Comparison of ENCODE assay signal across 16 cellular contexts in genomic region chrX:131791608-131792355, GRCh38.
DNase-seq lines count a peak whose midpoint lies in the region; TF ChIP-seq lines count a peak whose summit lies in the region.
"Had no signal": no experiment of that assay in that cellular context is flagged by ENCODE, and none has a peak within 500 bp of the region (broad histone marks: within the 10 kb centered on the region; RNA-seq: fewer than 3 reads in every experiment).

No MANE protein-coding gene starts in this region.

- H3K9me3 ChIP-seq in breast epithelium (no peaks in the 10 kb centered on the region), ovary (no peaks in the 10 kb centered on the region), esophagus muscularis mucosa (no peaks in the 10 kb centered on the region)
- H3K9me3 ChIP-seq: thoracic aorta had no signal

- intact Hi-C loops in breast epithelium (cut with DNase I; ENCODE audit: low total_unique reads): no loop called here
- intact Hi-C loops in ovary (cut with DNase I): no loop called here
- intact Hi-C loops in esophagus muscularis mucosa (cut with DNase I): no loop called here

- H3K27ac ChIP-seq in breast epithelium (peak overlapping the region; percentile 13 to 87), ovary (no peak overlapping the region), esophagus muscularis mucosa (replicated peaks in 1 of 4) (peak overlapping the region in 2 of 4 donors; percentile 15 to 81)
- H3K27ac ChIP-seq: thoracic aorta had no signal

- TF ChIP-seq EP300 in ovary (IDR thresholded peaks at IDR 0.05) (no peak), esophagus muscularis mucosa (IDR thresholded peaks at IDR 0.05) (no peak)

- TF ChIP-seq CTCF in GM06990 (IDR thresholded peaks at IDR 0.05; ENCODE audit: insufficient read depth, low read length, poor library complexity, severe bottlenecking) (no peak), breast epithelium (IDR thresholded peaks at IDR 0.05) (no peak), ovary (IDR thresholded peaks at IDR 0.05) (no peak), esophagus muscularis mucosa (IDR thresholded peaks at IDR 0.05) (no peak)

- H3K27me3 ChIP-seq in GM06990 (replicated peaks; ENCODE audit: control insufficient read depth, insufficient read depth, low read length): no peaks in the 10 kb centered on the region
- peaks cover 0 to 14% of the 10 kb centered on the region in 2 donors for H3K27me3 ChIP-seq in breast epithelium
- no peaks in the 10 kb centered on the region for H3K27me3 ChIP-seq in ovary
- H3K27me3 ChIP-seq in esophagus muscularis mucosa: no peaks in the 10 kb centered on the region

- DNase-seq in GM06990 (ENCODE audit: extremely low read depth, insufficient read length): no peak
- DNase-seq in NCI-H1105 treated with DMSO at 0.1 percent for 48 hours (lab: John Stamatoyannopoulos, UW): peak; percentile 29
- no peak for DNase-seq in breast epithelium (ENCODE audit: low spot score in 2 of 2)
- peak in 4 of 5 donors; percentile 40 to 54 (median 46) for DNase-seq in ovary
- no peak for DNase-seq in CD1c-positive myeloid dendritic cell (ENCODE audit: extremely low spot score)
- no peak for DNase-seq in RKO (ENCODE audit: low spot score)
- no peak for DNase-seq in A172 (ENCODE audit: low spot score)
- no peak for DNase-seq in esophagus muscularis mucosa (ENCODE audit: extremely low spot score)
- DNase-seq: activated effector memory CD4-positive, alpha-beta T cell treated with anti-CD3 and anti-CD28 coated beads, Interleukin-2, amount 50 U/mL, for 16 hours; Calu3; endodermal cell; glutamatergic neuron; NCI-H2029 treated with DMSO at 0.1 percent for 48 hours; nephron progenitor cell; NK-92 treated with Interleukin-12 subunit alpha and Interleukin-12 subunit beta, amount 100 ng/mL, for 24 hours had no signal

- H3K4me1 ChIP-seq in breast epithelium: no peaks in the 10 kb centered on the region
- no peaks in the 10 kb centered on the region for H3K4me1 ChIP-seq in ovary (ENCODE audit: insufficient read depth)
- H3K4me1 ChIP-seq in esophagus muscularis mucosa: peaks cover 0 to 18% (median 0%) of the 10 kb centered on the region in 4 donors

- H3K36me3 ChIP-seq in GM06990 (ENCODE audit: control insufficient read depth, insufficient read depth, low read length) (no peaks in the 10 kb centered on the region), breast epithelium (no peaks in the 10 kb centered on the region), ovary (no peaks in the 10 kb centered on the region), esophagus muscularis mucosa (no peaks in the 10 kb centered on the region)
- H3K36me3 ChIP-seq: thoracic aorta had no signal

- TF ChIP-seq POLR2A in breast epithelium (IDR thresholded peaks at IDR 0.05) (no peak), ovary (IDR thresholded peaks at IDR 0.05) (no peak), esophagus muscularis mucosa (IDR thresholded peaks at IDR 0.05; ENCODE audit: low read depth) (no peak)

- WGBS in ovary, 3 donors: 43 to 54% (median 49%) methylated on average over 9 of the region's 9 CpGs
- 62% methylated on average over 9 of the region's 9 CpGs for WGBS in esophagus muscularis mucosa

- H3K4me3 ChIP-seq in GM06990 (replicated peaks; ENCODE audit: low read depth, low read length) (peak overlapping the region; percentile 8; the same call in 1 of the 2 replicates), breast epithelium (peak overlapping the region in 2 of 3 donors; percentile 49 to 65), ovary (peak overlapping the region; percentile 28), esophagus muscularis mucosa (peak overlapping the region in 2 of 4 donors; percentile 53)
- H3K4me3 ChIP-seq: thoracic aorta had no signal

Comparison
In these comparisons a context has a peak if more than half of its experiments do, and no peak if none do; other contexts are left out.
1. DNase-seq: peak in NCI-H1105 treated with DMSO at 0.1 percent for 48 hours (single experiment) and ovary (4 of 5); none in GM06990 (single experiment), breast epithelium (0 of 2), CD1c-positive myeloid dendritic cell (single experiment), RKO (single experiment), A172 (single experiment) and esophagus muscularis mucosa (single experiment).
2. H3K27ac ChIP-seq: peak in breast epithelium (2 of 2); none in ovary (0 of 2).